ENCODE assay signal across 10 cellular contexts in genomic region chr7:144513332-144513731, GRCh38.
DNase-seq lines count a peak whose midpoint lies in the region; ATAC-seq and TF ChIP-seq lines count a peak whose summit lies in the region.
"Had no signal": no experiment of that assay in that cellular context is flagged by ENCODE, and none has a peak within 500 bp of the region (broad histone marks: within the 10 kb centered on the region; RNA-seq: fewer than 3 reads in every experiment).

No MANE protein-coding gene starts in this region.

- H3K27ac Mint-ChIP-seq in activated naive CD4-positive, alpha-beta T cell treated with anti-CD3 and anti-CD28 coated beads, Interleukin-2, amount 10 ng/mL, durations not matched to agents 7 days and 5 days: no peak overlapping the region

- no peak overlapping the region for H3K4me3 ChIP-seq in cardiac muscle cell
- H3K4me3 ChIP-seq: SJSA1 had no signal

- peaks cover 8% of the 10 kb centered on the region for H3K4me1 Mint-ChIP-seq in activated naive CD4-positive, alpha-beta T cell treated with anti-CD3 and anti-CD28 coated beads, Interleukin-2, amount 10 ng/mL, durations not matched to agents 7 days and 5 days

- DNase-seq in cardiac muscle cell (ENCODE audit: low read depth in 1 of 2, low spot score in 1 of 2): peak; percentile 34 to 50
- no peak for DNase-seq in Right ventricle myocardium superior
- peak; percentile 19 for DNase-seq in NCI-H226
- peak; percentile 54 for DNase-seq in dermis blood vessel endothelial cell
- peak; percentile 48 for DNase-seq in putamen (ENCODE audit: low spot score)
- DNase-seq in activated CD4-positive, alpha-beta T cell treated with anti-CD3 and anti-CD28 coated beads for 1 hour: no peak
- DNase-seq in NCI-H2227 treated with DMSO at 0.1 percent for 48 hours (lab: John Stamatoyannopoulos, UW): no peak
- DNase-seq in activated naive CD4-positive, alpha-beta T cell treated with anti-CD3 and anti-CD28 coated beads, Interleukin-2, amount 10 ng/mL, durations not matched to agents 7 days and 5 days: no peak

- no peaks in the 10 kb centered on the region for H3K27me3 ChIP-seq in cardiac muscle cell
- H3K27me3 ChIP-seq: SJSA1 had no signal

- H3K36me3 ChIP-seq in cardiac muscle cell: no peaks in the 10 kb centered on the region
- H3K36me3 ChIP-seq: SJSA1 had no signal

- H3K4me3 Mint-ChIP-seq in activated naive CD4-positive, alpha-beta T cell treated with anti-CD3 and anti-CD28 coated beads, Interleukin-2, amount 10 ng/mL, durations not matched to agents 7 days and 5 days: no peak overlapping the region
- H3K4me3 Mint-ChIP-seq: CD4-positive, CD25-positive, alpha-beta regulatory T cell had no signal

- no peaks in the 10 kb centered on the region for H3K9me3 ChIP-seq in cardiac muscle cell (ENCODE audit: low read depth)
- H3K9me3 ChIP-seq: SJSA1 had no signal

- intact Hi-C loops in Right ventricle myocardium superior (cut with DNase I): no loop called here

- no peak for ATAC-seq in Right ventricle myocardium superior (ENCODE audit: poor library complexity)

- H3K9me3 Mint-ChIP-seq in activated naive CD4-positive, alpha-beta T cell treated with anti-CD3 and anti-CD28 coated beads, Interleukin-2, amount 10 ng/mL, durations not matched to agents 7 days and 5 days: no peaks in the 10 kb centered on the region

- H3K27me3 Mint-ChIP-seq in activated naive CD4-positive, alpha-beta T cell treated with anti-CD3 and anti-CD28 coated beads, Interleukin-2, amount 10 ng/mL, durations not matched to agents 7 days and 5 days: no peaks in the 10 kb centered on the region
- H3K27me3 Mint-ChIP-seq: CD4-positive, CD25-positive, alpha-beta regulatory T cell had no signal

- H3K36me3 Mint-ChIP-seq in activated naive CD4-positive, alpha-beta T cell treated with anti-CD3 and anti-CD28 coated beads, Interleukin-2, amount 10 ng/mL, durations not matched to agents 7 days and 5 days: no peaks in the 10 kb centered on the region

- peaks cover 3% of the 10 kb centered on the region for H3K4me1 ChIP-seq in cardiac muscle cell (ENCODE audit: low read depth)
- H3K4me1 ChIP-seq: SJSA1 had no signal

- no peak overlapping the region for H3K27ac ChIP-seq in cardiac muscle cell
- H3K27ac ChIP-seq: SJSA1 had no signal

- CTCF ChIA-PET in activated naive CD4-positive, alpha-beta T cell treated with anti-CD3 and anti-CD28 coated beads, Interleukin-2, amount 10 ng/mL, durations not matched to agents 7 days and 5 days (lab: Charles Lee): no interaction called here

- TF ChIP-seq CTCF in cardiac muscle cell (IDR thresholded peaks at IDR 0.05; ENCODE audit: low read depth, low read length): peak; percentile 19

Comparison
In these comparisons a context has a peak if more than half of its experiments do, and no peak if none do; other contexts are left out.
1. DNase-seq: peak in cardiac muscle cell (2 of 2), NCI-H226 (single experiment), dermis blood vessel endothelial cell (single experiment) and putamen (single experiment); none in Right ventricle myocardium superior (single experiment), activated CD4-positive, alpha-beta T cell treated with anti-CD3 and anti-CD28 coated beads for 1 hour (single experiment), NCI-H2227 treated with DMSO at 0.1 percent for 48 hours (single experiment) and activated naive CD4-positive, alpha-beta T cell treated with anti-CD3 and anti-CD28 coated beads, Interleukin-2, amount 10 ng/mL, durations not matched to agents 7 days and 5 days (single experiment).